Comparison of ENCODE assay signal across 27 cellular contexts in genomic region chr19:30267332-30267731, GRCh38.
"Had no signal": no experiment of that assay in that cellular context is flagged by ENCODE, and none has a peak within 500 bp of the region (broad histone marks: within the 10 kb centered on the region; RNA-seq: fewer than 3 reads in every experiment).

No MANE protein-coding gene starts in this region.

- H3K36me3 ChIP-seq: neural progenitor cell, neutrophil, ovary, right lobe of liver, sigmoid colon, stomach, thoracic aorta, tibial artery, transverse colon, upper lobe of right lung, vagina had no signal

- H3K27ac ChIP-seq: neural progenitor cell, neutrophil, ovary, parathyroid adenoma, psoas muscle, right lobe of liver, sigmoid colon, stomach, thoracic aorta, tibial artery, transverse colon, upper lobe of right lung, vagina had no signal

- H3K4me1 ChIP-seq: parathyroid adenoma, psoas muscle, right lobe of liver, sigmoid colon, stomach, tibial artery, transverse colon, upper lobe of right lung, vagina had no signal

- H3K4me2 ChIP-seq: neural progenitor cell had no signal

- FAIRE-seq: small intestine had no signal

- ATAC-seq: naive thymus-derived CD8-positive, alpha-beta T cell; natural killer cell treated with Interleukin-12 subunit alpha and Interleukin-12 subunit beta and Interleukin-15 and Interleukin-18, amount 100 ng/mL, for 72 hours; psoas muscle; right cardiac atrium; right lobe of liver; stimulated activated effector memory CD8-positive, alpha-beta T cell treated with anti-CD3 and anti-CD28 coated beads, Interleukin-12 subunit alpha, Interleukin-12 subunit beta, amount 100 ng/mL, for 72 hours; stimulated activated naive B cell treated with anti-CD40 and anti-IgM and Interleukin-4, amounts not matched to agents 10 μg/mL and 1 μg/mL and 100 μg/mL, for 72 hours; upper lobe of right lung had no signal

- H2AFZ ChIP-seq: neural progenitor cell, parathyroid adenoma had no signal

- H3K9ac ChIP-seq: neural progenitor cell, parathyroid adenoma had no signal

- H3K27me3 ChIP-seq: neural progenitor cell, ovary, right lobe of liver, tibial artery, transverse colon, vagina had no signal

- H3K9me3 ChIP-seq: neutrophil, ovary, psoas muscle, right lobe of liver, sigmoid colon, thoracic aorta, transverse colon, upper lobe of right lung, vagina had no signal

- H3K4me3 ChIP-seq: neural progenitor cell, ovary, psoas muscle, right lobe of liver, sigmoid colon, stomach, thoracic aorta, tibial artery, transverse colon, upper lobe of right lung, vagina had no signal

- H3K79me2 ChIP-seq: parathyroid adenoma had no signal

- DNase-seq: naive B cell; naive thymus-derived CD8-positive, alpha-beta T cell; nucleus accumbens; ovary; posterior cingulate gyrus; psoas muscle; right cardiac atrium; right lobe of liver; sigmoid colon; small intestine; stimulated activated CD4-positive, alpha-beta T cell treated with anti-CD3 and anti-CD28 coated beads, Interleukin-15, amount 100 ng/mL, for 24 hours; stimulated activated CD4-positive, alpha-beta T cell treated with anti-CD3 and anti-CD28 coated beads, Interleukin-2, amount 100 ng/mL, for 24 hours; stimulated activated CD4-positive, alpha-beta T cell treated with anti-CD3 and anti-CD28 coated beads, Interleukin-2, amount 100 ng/mL, for 48 hours; stimulated activated CD4-positive, alpha-beta T cell treated with anti-CD3 and anti-CD28 coated beads, Interleukin-4, amount 100 ng/mL, for 24 hours; stimulated activated naive B cell treated with anti-CD40 and anti-IgM and Interleukin-4, amounts not matched to agents 10 μg/mL and 1 μg/mL and 100 μg/mL, for 72 hours; stimulated activated naive CD4-positive, alpha-beta T cell treated with Interleukin-2 at 50 U/mL for 16 hours; stomach; tibial artery; transverse colon; upper lobe of right lung had no signal
